ENCODE assay signal across 8 cellular contexts in the genomic region with DNA sequence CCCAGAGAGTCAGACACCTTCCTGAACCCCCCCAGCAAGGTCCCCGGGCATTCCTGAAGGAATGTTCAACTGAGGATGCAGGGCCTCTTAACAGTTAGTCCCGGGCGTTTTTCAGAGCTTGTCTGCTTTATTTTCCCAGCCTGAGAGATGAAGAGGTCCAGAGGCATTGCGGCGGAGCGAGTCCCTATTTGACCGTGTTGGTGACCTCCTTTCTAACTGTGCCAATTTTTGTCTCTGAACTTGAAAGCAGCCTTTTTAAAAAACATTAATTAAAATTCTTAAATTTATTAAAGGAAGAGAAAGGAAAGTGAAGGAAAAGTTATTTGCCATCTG.
A peak's percentile ranks its signal among the peaks of the same experiment; 100 is the strongest.
DNase-seq lines count a peak whose midpoint lies in the region; TF ChIP-seq lines count a peak whose summit lies in the region.

No MANE protein-coding gene starts in this region.

- H3K36me3 ChIP-seq in Loucy (ENCODE audit: insufficient read depth, low read length) (no peaks in the 10 kb centered on the region), muscle layer of duodenum (ENCODE audit: control insufficient read depth in 1 of 2, insufficient read depth in 2 of 2, low read length in 2 of 2) (no peaks in the 10 kb centered on the region)

- no peak for TF ChIP-seq CTCF in Loucy (conservative IDR thresholded peaks at IDR 0.05; ENCODE audit: low read length)
- no peak for TF ChIP-seq CTCF in coronary artery (IDR thresholded peaks at IDR 0.05)

- H3K4me3 ChIP-seq in Loucy (ENCODE audit: low read length, poor library complexity, severe bottlenecking) (peak overlapping the region; percentile 88), coronary artery (peak overlapping the region; percentile 92), muscle layer of duodenum (ENCODE audit: low read depth in 1 of 2, low read length in 2 of 2) (peak overlapping the region; percentile 75 to 89)

- peaks cover 42% of the 10 kb centered on the region for H3K79me2 ChIP-seq in Loucy (ENCODE audit: insufficient read depth, low read length)

- H3F3A ChIP-seq in Loucy (ENCODE audit: low read depth), result no peaks in the 10 kb centered on the region

- H4K20me1 ChIP-seq in Loucy (ENCODE audit: insufficient read depth, low read length, poor library complexity, severe bottlenecking), result peaks cover 28% of the 10 kb centered on the region

- H3K27ac ChIP-seq in coronary artery (peak overlapping the region; percentile 97), muscle layer of duodenum (ENCODE audit: low read length) (peak overlapping the region; percentile 81)

- H3K4me2 ChIP-seq in Loucy (ENCODE audit: low read depth, low read length, poor library complexity, severe bottlenecking), result peak overlapping the region; percentile 83

- H3K27me3 ChIP-seq in Loucy (ENCODE audit: insufficient read depth, low read length, poor library complexity, severe bottlenecking) (no peaks in the 10 kb centered on the region), muscle layer of duodenum (ENCODE audit: low read depth, low read length) (no peaks in the 10 kb centered on the region)

- no peaks in the 10 kb centered on the region for H3K9me3 ChIP-seq in Loucy (ENCODE audit: insufficient read depth, low read depth, low read length)
- H3K9me3 ChIP-seq in muscle layer of duodenum (ENCODE audit: control insufficient read depth in 1 of 2, low read length in 2 of 2), result no peaks in the 10 kb centered on the region

- H3K9me2 ChIP-seq in Loucy (replicated peaks; ENCODE audit: low read depth, low read length), result no peaks in the 10 kb centered on the region

- peak overlapping the region; percentile 93 for H3K9ac ChIP-seq in Loucy (ENCODE audit: low read depth, low read length, poor library complexity, severe bottlenecking)

- H3K4me1 ChIP-seq in Loucy (ENCODE audit: insufficient read depth, low read length, poor library complexity, severe bottlenecking), result peaks cover 26% of the 10 kb centered on the region
- peaks cover 0 to 9% of the 10 kb centered on the region in 2 donors for H3K4me1 ChIP-seq in muscle layer of duodenum (ENCODE audit: control insufficient read depth in 1 of 2, insufficient read depth in 2 of 2, low read length in 2 of 2)

- peak overlapping the region; percentile 97 for H2AFZ ChIP-seq in Loucy (ENCODE audit: low read length)

- peak; percentile 79 for DNase-seq in NCI-H748 (lab: John Stamatoyannopoulos, UW; ENCODE audit: unreplicated experiment)
- DNase-seq in NCI-H748 treated with DMSO at 0.1 percent for 48 hours (lab: John Stamatoyannopoulos, UW), result no peak
- no peak for DNase-seq in coronary artery (ENCODE audit: low spot score)
- no peak for DNase-seq in AG20443 (ENCODE audit: low spot score)
- no peak for DNase-seq in cerebellar nuclear complex (lab: John Stamatoyannopoulos, UW)
- DNase-seq in iPS-NIHi11 (ENCODE audit: low spot score), result no peak
